Comparison of ENCODE assay signal across 15 cellular contexts in the genomic region with DNA sequence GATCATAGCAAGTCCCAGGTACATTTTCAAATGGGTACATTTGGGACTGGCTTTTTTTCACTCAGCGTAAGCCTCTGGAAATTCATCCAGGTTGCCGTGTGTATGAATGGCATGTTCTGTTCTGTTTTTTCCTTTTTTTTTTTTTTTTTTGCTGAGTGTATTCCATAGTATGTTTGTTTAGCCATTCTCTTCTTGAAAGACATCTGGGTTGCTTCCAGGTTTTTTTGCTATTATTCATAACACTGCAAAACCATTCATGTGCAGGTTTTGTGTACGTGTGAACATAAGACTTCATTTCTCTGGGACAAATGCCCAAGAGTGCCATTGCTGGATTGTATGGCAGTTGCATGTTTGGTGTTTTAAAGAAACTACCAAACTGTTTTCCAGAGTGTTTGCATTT.
"Had no signal": no experiment of that assay in that cellular context is flagged by ENCODE, and none has a peak within 500 bp of the region (broad histone marks: within the 10 kb centered on the region; RNA-seq: fewer than 3 reads in every experiment).

No MANE protein-coding gene starts in this region.

- H3K4me3 Mint-ChIP-seq: activated CD4-positive, alpha-beta T cell treated with anti-CD3 and anti-CD28 coated beads, Interleukin-2, amount 10 ng/mL, durations not matched to agents 7 days and 5 days; effector memory CD8-positive, alpha-beta T cell; stimulated activated naive CD8-positive, alpha-beta T cell treated with anti-CD3 and anti-CD28 coated beads, Interleukin-15, Interleukin-2, amounts not matched to agents 100 ng/mL and 50 ng/mL, for 24 hours had no signal

- H3K27me3 ChIP-seq: hepatocyte, ovary had no signal

- ATAC-seq: effector memory CD8-positive, alpha-beta T cell; left ventricle myocardium superior had no signal

- H3K36me3 ChIP-seq: ovary, thoracic aorta had no signal

- H3K9me3 ChIP-seq: ovary, thoracic aorta had no signal

- DNase-seq: activated CD4-positive, alpha-beta T cell treated with anti-CD3 and anti-CD28 coated beads, Interleukin-2, amount 10 ng/mL, durations not matched to agents 7 days and 5 days; activated CD4-positive, CD25-positive, alpha-beta regulatory T cell; activated CD8-positive, alpha-beta memory T cell treated with anti-CD3 and anti-CD28 coated beads for 24 hours; activated naive CD4-positive, alpha-beta T cell treated with Interleukin-2 at 50 U/mL for 16 hours; central memory CD4-positive, alpha-beta T cell; effector memory CD8-positive, alpha-beta T cell; erythroblast; left ventricle myocardium superior; mesendoderm; ovary; stimulated activated CD4-positive, alpha-beta T cell treated with anti-CD3 and anti-CD28 coated beads, Interleukin-4, amount 100 ng/mL, for 1 hour; stimulated activated CD8-positive, alpha-beta memory T cell treated with anti-CD3 and anti-CD28 coated beads, Interleukin-4, amount 100 ng/mL, for 48 hours had no signal

- H3K27ac ChIP-seq: hepatocyte, ovary, thoracic aorta had no signal

- H3K27ac Mint-ChIP-seq: activated CD4-positive, alpha-beta T cell treated with anti-CD3 and anti-CD28 coated beads, Interleukin-2, amount 10 ng/mL, durations not matched to agents 7 days and 5 days; effector memory CD8-positive, alpha-beta T cell; stimulated activated naive CD8-positive, alpha-beta T cell treated with anti-CD3 and anti-CD28 coated beads, Interleukin-15, Interleukin-2, amounts not matched to agents 100 ng/mL and 50 ng/mL, for 24 hours had no signal

- H3K4me3 ChIP-seq: hepatocyte, ovary, thoracic aorta had no signal
